ENCODE assay signal across 1 cellular context in genomic region chr1:206887701-206888100, GRCh38.
TF ChIP-seq lines count a peak whose summit lies in the region.

No MANE protein-coding gene starts in this region.

TF ChIP-seq in HEK293T, 16 proteins besides CTCF, POLR2A, EP300 and RAD21:
- TF ChIP-seq CTBP1 (IDR thresholded peaks at IDR 0.05; ENCODE audit: borderline replicate concordance) (no peak), FOXM1 (IDR thresholded peaks at IDR 0.05; ENCODE audit: borderline replicate concordance) (no peak), NFRKB (IDR thresholded peaks at IDR 0.05) (no peak), L3MBTL2 (conservative IDR thresholded peaks at IDR 0.05) (no peak), TARDBP (IDR thresholded peaks at IDR 0.05) (no peak), ARNT (IDR thresholded peaks at IDR 0.05) (no peak), FOXA1 (IDR thresholded peaks at IDR 0.05) (no peak), PKNOX1 (IDR thresholded peaks at IDR 0.05) (no peak), ZNF384 (IDR thresholded peaks at IDR 0.05) (no peak), BHLHE40 (IDR thresholded peaks at IDR 0.05; ENCODE audit: borderline replicate concordance) (no peak), HDGF (IDR thresholded peaks at IDR 0.05; ENCODE audit: borderline replicate concordance) (no peak), ELF4 (IDR thresholded peaks at IDR 0.05) (no peak), FOXK2 (IDR thresholded peaks at IDR 0.05) (no peak), LEF1 (IDR thresholded peaks at IDR 0.05; ENCODE audit: borderline replicate concordance) (no peak)
TF ChIP-seq in HEK293T: peak in this region for 0.
